21 cellular contexts compared by ENCODE assay signal in genomic region chr7:17526621-17527020, GRCh38.
"Had no signal": no experiment of that assay in that cellular context is flagged by ENCODE, and none has a peak within 500 bp of the region (broad histone marks: within the 10 kb centered on the region; RNA-seq: fewer than 3 reads in every experiment).

No MANE protein-coding gene starts in this region.

- H3K36me3 Mint-ChIP-seq: activated naive CD4-positive, alpha-beta T cell treated with anti-CD3 and anti-CD28 coated beads, Interleukin-2, amount 50 U/mL, for 72 hours; mesothelial cell of epicardium; naive thymus-derived CD8-positive, alpha-beta T cell; WTC11 had no signal

- H3K36me3 ChIP-seq: ascending aorta, gastroesophageal sphincter, heart left ventricle, ovary, prostate gland, spleen, thyroid gland, upper lobe of right lung had no signal

- H3K4me3 Mint-ChIP-seq: mesothelial cell of epicardium; naive thymus-derived CD8-positive, alpha-beta T cell; stimulated activated naive CD8-positive, alpha-beta T cell treated with anti-CD3 and anti-CD28 coated beads, Interleukin-15, Interleukin-2, amounts not matched to agents 100 ng/mL and 50 ng/mL, for 24 hours; WTC11 had no signal

- H3K4me3 ChIP-seq: ascending aorta, gastroesophageal sphincter, heart left ventricle, ovary, prostate gland, spleen, thyroid gland, upper lobe of right lung had no signal

- H3K27me3 Mint-ChIP-seq: stimulated activated naive CD8-positive, alpha-beta T cell treated with anti-CD3 and anti-CD28 coated beads, Interleukin-15, Interleukin-2, amounts not matched to agents 100 ng/mL and 50 ng/mL, for 24 hours had no signal

- H3K27ac Mint-ChIP-seq: activated naive CD4-positive, alpha-beta T cell treated with anti-CD3 and anti-CD28 coated beads, Interleukin-2, amount 50 U/mL, for 72 hours; stimulated activated naive CD8-positive, alpha-beta T cell treated with anti-CD3 and anti-CD28 coated beads, Interleukin-15, Interleukin-2, amounts not matched to agents 100 ng/mL and 50 ng/mL, for 24 hours; WTC11 had no signal

- H3K9me3 Mint-ChIP-seq: activated naive CD4-positive, alpha-beta T cell treated with anti-CD3 and anti-CD28 coated beads, Interleukin-2, amount 50 U/mL, for 72 hours; naive thymus-derived CD8-positive, alpha-beta T cell; stimulated activated naive CD8-positive, alpha-beta T cell treated with anti-CD3 and anti-CD28 coated beads, Interleukin-15, Interleukin-2, amounts not matched to agents 100 ng/mL and 50 ng/mL, for 24 hours; WTC11 had no signal

- DNase-seq: activated T-cell treated with anti-CD3 and anti-CD28 coated beads, Interleukin-2, amount 50 U/mL, for 1 hour; cortex of kidney; erythroblast; heart left ventricle; naive thymus-derived CD8-positive, alpha-beta T cell; ovary; spleen; stimulated activated CD4-positive, alpha-beta T cell treated with anti-CD3 and anti-CD28 coated beads, Interleukin-4, amount 100 ng/mL, for 24 hours; substantia nigra; T-helper 1 cell; T-helper 9 cell; thyroid gland; upper lobe of right lung had no signal

- H3K4me1 ChIP-seq: prostate gland had no signal

- H3K27me3 ChIP-seq: ascending aorta, gastroesophageal sphincter, heart left ventricle, ovary, spleen, thyroid gland, upper lobe of right lung had no signal

- H3K9me3 ChIP-seq: ascending aorta, gastroesophageal sphincter, heart left ventricle, ovary, prostate gland, spleen, thyroid gland, upper lobe of right lung had no signal

- H3K27ac ChIP-seq: ascending aorta, gastroesophageal sphincter, prostate gland, spleen, thyroid gland, upper lobe of right lung had no signal

- ATAC-seq: activated naive CD4-positive, alpha-beta T cell treated with anti-CD3 and anti-CD28 coated beads, Interleukin-2, amount 50 U/mL, for 72 hours; gastroesophageal sphincter; heart left ventricle; left lobe of liver; naive thymus-derived CD8-positive, alpha-beta T cell; upper lobe of right lung; WTC11 had no signal
